17 cellular contexts compared by ENCODE assay signal in genomic region chr1:228465571-228466146, GRCh38. TPM values are rescaled to one million over a fixed set of nuclear protein-coding genes. Genes with fewer than 3 reads are reported as not detected.
DNase-seq lines count a peak whose midpoint lies in the region; ATAC-seq, FAIRE-seq and TF ChIP-seq lines count a peak whose summit lies in the region.
"Had no signal": no experiment of that assay in that cellular context is flagged by ENCODE, and none has a peak within 500 bp of the region (broad histone marks: within the 10 kb centered on the region; RNA-seq: fewer than 3 reads in every experiment).

No MANE protein-coding gene starts in this region.

- peaks cover 7% of the 10 kb centered on the region; the same call in 2 of the 3 replicates for H3K4me1 ChIP-seq in A549
- H3K4me1 ChIP-seq: Caco-2 had no signal

- no peaks in the 10 kb centered on the region for H3K9me3 ChIP-seq in A549
- H3K9me3 ChIP-seq: Caco-2, gastroesophageal sphincter, tibial nerve had no signal

- TF ChIP-seq CTCF in A549 (IDR thresholded peaks at IDR 0.05) (no peak), WTC11 (IDR thresholded peaks at IDR 0.05) (no peak), Calu3 (IDR thresholded peaks at IDR 0.05; ENCODE audit: unreplicated experiment) (no peak)

- 78% methylated on average over 8 of the region's 8 CpGs for WGBS in A549 (ENCODE audit: missing lambda C conversion rate)

- no peak for TF ChIP-seq POLR2A in A549 (IDR thresholded peaks at IDR 0.05; ENCODE audit: low read length)

- intact Hi-C loops in Calu3 (cut with micrococcal nuclease; ENCODE audit: unreplicated experiment): no loop called here

- H3K27me3 Mint-ChIP-seq in WTC11 (ENCODE audit: low read depth) (peaks cover 66% of the 10 kb centered on the region), Calu3 (ENCODE audit: unreplicated experiment) (peaks cover 86% of the 10 kb centered on the region)

- TF ChIP-seq RAD21 in A549 (conservative IDR thresholded peaks at IDR 0.05 in 1 of 2, IDR thresholded peaks at IDR 0.05 in 1 of 2): no peak

- no TSS peak for BruUV-seq in Calu3 (replicated peaks; lab: Mats Ljungman, UMichigan)

- H3K4me1 Mint-ChIP-seq in WTC11 (peaks cover 44% of the 10 kb centered on the region), Calu3 (ENCODE audit: low read depth, unreplicated experiment) (peaks cover 16% of the 10 kb centered on the region)

- ATAC-seq in A549 (no peak), WTC11 (no peak), HG03571 (IDR thresholded peaks at IDR 0.05; ENCODE audit: unreplicated experiment) (no peak)
- ATAC-seq: gastroesophageal sphincter, left ventricle myocardium superior had no signal

- H3K9me3 Mint-ChIP-seq in WTC11: no peaks in the 10 kb centered on the region
- H3K9me3 Mint-ChIP-seq in Calu3 (ENCODE audit: low read depth, unreplicated experiment): no peaks in the 10 kb centered on the region
- H3K9me3 Mint-ChIP-seq: dendritic cell treated with granulocyte-macrophage colony-stimulating factor and Interleukin-4, amounts not matched to agents 40 ng/mL and 50 ng/mL, for 4 days had no signal

- peak overlapping the region; percentile 89 for H3K4me3 Mint-ChIP-seq in WTC11
- no peak overlapping the region for H3K4me3 Mint-ChIP-seq in Calu3 (ENCODE audit: low read depth, unreplicated experiment)
- H3K4me3 Mint-ChIP-seq: dendritic cell treated with granulocyte-macrophage colony-stimulating factor and Interleukin-4, amounts not matched to agents 40 ng/mL and 50 ng/mL, for 4 days had no signal

- TF ChIP-seq EP300 in A549 (IDR thresholded peaks at IDR 0.05): no peak

- POLR2A ChIA-PET in A549 (lab: Yijun Ruan, JAX): no interaction called here
- POLR2A ChIA-PET in WTC11 (lab: Charles Lee): no interaction called here

- no peak overlapping the region for H3K27ac ChIP-seq in A549
- H3K27ac ChIP-seq: gastroesophageal sphincter, HL-60, tibial nerve had no signal

- no peak overlapping the region for H3K4me3 ChIP-seq in A549

- FAIRE-seq in A549 (lab: Jason Lieb, UNC): no peak
- FAIRE-seq: GM12892 had no signal

- H3K4me2 ChIP-seq in A549: no peak overlapping the region

- H3K36me3 Mint-ChIP-seq in WTC11 (no peaks in the 10 kb centered on the region), Calu3 (ENCODE audit: insufficient read depth, unreplicated experiment) (peaks cover 11% of the 10 kb centered on the region)

- CTCF ChIA-PET in A549 (lab: Yijun Ruan, JAX): interaction anchor here (0.5 to 1.0 kb wide), 2 partner anchors 335 to 1669 kb away, joined by 3 to 4 read pairs; no protein-coding TSS in a partner anchor
- CTCF ChIA-PET in WTC11 (lab: Charles Lee): interaction anchor here (0.7 to 2.7 kb wide), 5 partner anchors 8 to 300 kb away, joined by 3 to 8 read pairs (median 8); partner anchors contain the start of gene IBA57
- CTCF ChIA-PET in Calu3 (lab: Charles Lee): no interaction called here

- H3K27ac Mint-ChIP-seq in WTC11: no peak overlapping the region
- no peak overlapping the region for H3K27ac Mint-ChIP-seq in Calu3 (ENCODE audit: unreplicated experiment)
- H3K27ac Mint-ChIP-seq: dendritic cell treated with granulocyte-macrophage colony-stimulating factor and Interleukin-4, amounts not matched to agents 40 ng/mL and 50 ng/mL, for 4 days had no signal

- no peak for DNase-seq in A549 (ENCODE audit: low read depth in 1 of 2, low spot score in 1 of 2)
- peak; percentile 21 for DNase-seq in DMS153 (lab: John Stamatoyannopoulos, UW)
- DNase-seq in WTC11 (ENCODE audit: low spot score): no peak
- DNase-seq in left kidney (ENCODE audit: low read depth, low spot score): peak; percentile 7
- DNase-seq in HUDEP-2 (lab: John Stamatoyannopoulos, UW; ENCODE audit: unreplicated experiment in 76 of 76): no peak
- DNase-seq in SW 1271 (lab: John Stamatoyannopoulos, UW): no peak
- DNase-seq in Calu3: no peak
- DNase-seq: Caco-2, left ventricle myocardium superior, MV-4-11, OCI-M1 had no signal

TF ChIP-seq in A549, 52 proteins besides CTCF, POLR2A, EP300 and RAD21:
- TF ChIP-seq MAFK (IDR thresholded peaks at IDR 0.05; ENCODE audit: partially characterized antibody) (peak; percentile 78), POLR2AphosphoS2 (conservative IDR thresholded peaks at IDR 0.05; ENCODE audit: low read length) (no peak)

TF ChIP-seq in WTC11, 78 proteins besides CTCF, POLR2A, EP300 and RAD21 (continues in another document):
- no peak for TF ChIP-seq NR2C2 (CRISPR knock-in tag; IDR thresholded peaks at IDR 0.05)
- no peak for TF ChIP-seq ATF2 (CRISPR knock-in tag; IDR thresholded peaks at IDR 0.05; ENCODE audit: borderline replicate concordance, low read depth)
- no peak for TF ChIP-seq SMAD4 (CRISPR knock-in tag; IDR thresholded peaks at IDR 0.05)
- TF ChIP-seq FOXJ3 (CRISPR knock-in tag; IDR thresholded peaks at IDR 0.05; ENCODE audit: borderline replicate concordance): no peak
- no peak for TF ChIP-seq SOX15 (CRISPR knock-in tag; IDR thresholded peaks at IDR 0.05)
- no peak for TF ChIP-seq FOXP4 (CRISPR knock-in tag; IDR thresholded peaks at IDR 0.05)
- no peak for TF ChIP-seq SP1 (CRISPR knock-in tag; conservative IDR thresholded peaks at IDR 0.05)
- no peak for TF ChIP-seq MLX (CRISPR knock-in tag; IDR thresholded peaks at IDR 0.05)
- TF ChIP-seq NFATC4 (CRISPR knock-in tag; IDR thresholded peaks at IDR 0.05): no peak
- no peak for TF ChIP-seq TCF7 (CRISPR knock-in tag; IDR thresholded peaks at IDR 0.05; ENCODE audit: low read depth)
- TF ChIP-seq CREB1 (CRISPR knock-in tag; IDR thresholded peaks at IDR 0.05): no peak

RNA-seq across cellular contexts. Expression of gene RNF187, which starts 21.5 kb away (rescaled TPM):
- polyA plus RNA-seq in A549 (2011; rRNA removed): 63.9 and 82.8 TPM in 2 replicates
- polyA plus RNA-seq in A549 (2012; cell fraction: cytosol; rRNA removed): 54.8 and 62.8 TPM in 2 replicates
- polyA plus RNA-seq in A549 (2012; cell fraction: nucleus; rRNA removed): 45.0 and 45.5 TPM in 2 replicates
- 52.7 to 67.5 TPM (median 64.5 TPM) in 3 replicates for polyA plus RNA-seq in A549 (2017; fragmentation: RNase III; extraction: RNeasy Plus Mini Kit Qiagen cat#74134 plus additional on column Dnase treatment)
- 60.3 and 74.0 TPM in 2 replicates for polyA minus RNA-seq in A549 (2011; rRNA and poly(A)+ RNA removed)
- total RNA-seq in WTC11 (2021): 121 to 141 TPM (median 121 TPM) in 3 replicates
- 87.1 and 99.2 TPM in 2 replicates for total RNA-seq in Calu3 (2022)

RNA-seq across cellular contexts. Expression of gene TRIM17, which starts 49.0 kb away (rescaled TPM):
- polyA plus RNA-seq in A549 (2011; rRNA removed) (not detected in 2 replicates), A549 (2017; fragmentation: RNase III; extraction: RNeasy Plus Mini Kit Qiagen cat#74134 plus additional on column Dnase treatment) (not detected in 3 replicates)
- polyA plus RNA-seq in A549 (2012; cell fraction: cytosol; rRNA removed): not detected in 2 replicates
- 0.04 TPM in 1 of 2 replicates, not detected in the other for polyA plus RNA-seq in A549 (2012; cell fraction: nucleus; rRNA removed)
- not detected in 2 replicates for polyA minus RNA-seq in A549 (2011; rRNA and poly(A)+ RNA removed)
- total RNA-seq in WTC11 (2021) (1.5 to 2.7 TPM (median 2.6 TPM) in 3 replicates), Calu3 (2022) (2.3 and 3.8 TPM in 2 replicates)
- total RNA-seq: gastroesophageal sphincter had no signal

RNA-seq across cellular contexts. Expression of gene TRIM11, which starts 59.0 kb away (rescaled TPM):
- polyA plus RNA-seq in A549 (2011; rRNA removed) (9.3 and 9.9 TPM in 2 replicates), A549 (2017; fragmentation: RNase III; extraction: RNeasy Plus Mini Kit Qiagen cat#74134 plus additional on column Dnase treatment) (18.8 to 20.1 TPM (median 20.1 TPM) in 3 replicates)
- polyA plus RNA-seq in A549 (2012; cell fraction: cytosol; rRNA removed): 12.2 and 16.1 TPM in 2 replicates
- polyA plus RNA-seq in A549 (2012; cell fraction: nucleus; rRNA removed): 41.5 and 54.1 TPM in 2 replicates
- 15.7 and 16.0 TPM in 2 replicates for polyA minus RNA-seq in A549 (2011; rRNA and poly(A)+ RNA removed)
- total RNA-seq in WTC11 (2021) (27.9 to 34.3 TPM (median 28.4 TPM) in 3 replicates), Calu3 (2022) (62.9 and 68.2 TPM in 2 replicates)

Comparison
In these comparisons a context has a peak if more than half of its experiments do, and no peak if none do; other contexts are left out.
1. DNase-seq: peak in DMS153 (single experiment) and left kidney (single experiment); none in A549 (0 of 2), WTC11 (single experiment), HUDEP-2 (0 of 76), SW 1271 (0 of 2) and Calu3 (single experiment).